2 cellular contexts compared by ENCODE assay signal in the genomic region with DNA sequence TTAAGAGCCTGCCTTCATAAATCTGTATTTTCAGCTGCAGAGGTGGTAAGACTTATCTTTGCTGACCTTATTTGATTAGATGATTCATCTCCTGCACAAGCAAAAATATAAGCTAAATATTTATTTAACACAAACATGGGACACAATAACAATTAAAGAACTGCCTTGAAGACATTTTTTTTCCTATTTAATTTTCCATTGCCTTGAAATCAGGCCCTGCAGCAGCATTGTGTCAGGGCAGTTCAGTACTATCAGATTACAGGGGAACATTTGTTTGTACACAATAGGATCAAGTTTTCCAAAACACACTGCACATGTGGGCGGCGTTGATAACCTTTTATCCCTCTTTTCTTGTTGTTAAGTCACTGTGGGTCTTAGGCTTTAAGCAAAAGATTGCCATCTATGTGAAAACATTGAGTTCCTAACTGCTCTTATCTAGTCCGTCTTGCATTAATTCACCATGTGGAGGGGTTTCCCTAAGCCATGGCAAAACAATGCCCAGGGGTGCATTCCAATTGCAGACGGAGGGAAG.
TF ChIP-seq lines count a peak whose summit lies in the region.

No MANE protein-coding gene starts in this region.

TF ChIP-seq in HEK293, 187 proteins besides CTCF, POLR2A, EP300 and RAD21:
- TF ChIP-seq, protein P1, sequence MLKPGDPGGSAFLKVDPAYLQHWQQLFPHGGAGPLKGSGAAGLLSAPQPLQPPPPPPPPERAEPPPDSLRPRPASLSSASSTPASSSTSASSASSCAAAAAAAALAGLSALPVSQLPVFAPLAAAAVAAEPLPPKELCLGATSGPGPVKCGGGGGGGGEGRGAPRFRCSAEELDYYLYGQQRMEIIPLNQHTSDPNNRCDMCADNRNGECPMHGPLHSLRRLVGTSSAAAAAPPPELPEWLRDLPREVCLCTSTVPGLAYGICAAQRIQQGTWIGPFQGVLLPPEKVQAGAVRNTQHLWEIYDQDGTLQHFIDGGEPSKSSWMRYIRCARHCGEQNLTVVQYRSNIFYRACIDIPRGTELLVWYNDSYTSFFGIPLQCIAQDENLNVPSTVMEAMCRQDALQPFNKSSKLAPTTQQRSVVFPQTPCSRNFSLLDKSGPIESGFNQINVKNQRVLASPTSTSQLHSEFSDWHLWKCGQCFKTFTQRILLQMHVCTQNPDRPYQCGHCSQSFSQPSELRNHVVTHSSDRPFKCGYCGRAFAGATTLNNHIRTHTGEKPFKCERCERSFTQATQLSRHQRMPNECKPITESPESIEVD (tag by site-specific recombination; IDR thresholded peaks at IDR 0.05), result 0 out of 2 replicates have a peak, but pooled peaks have one; percentile 9
- peak; percentile 43; the same call in 1 of the 2 replicates for TF ChIP-seq ZNF548 (tag by site-specific recombination; IDR thresholded peaks at IDR 0.05)
- no peak for TF ChIP-seq OSR2 (tag by site-specific recombination; IDR thresholded peaks at IDR 0.05)
- no peak for TF ChIP-seq ZNF175 (tag by site-specific recombination; IDR thresholded peaks at IDR 0.05)
- 0 out of 2 replicates have a peak, but pooled peaks have one; percentile 21 for TF ChIP-seq ZFHX2 (tag by site-specific recombination; conservative IDR thresholded peaks at IDR 0.05)

TF ChIP-seq in endothelial cell of umbilical vein, 7 proteins besides CTCF, POLR2A, EP300 and RAD21:
- TF ChIP-seq POLR2AphosphoS5 (IDR thresholded peaks at IDR 0.05; ENCODE audit: insufficient read depth, low read depth, low read length) (peak; percentile 35), GATA2 (IDR thresholded peaks at IDR 0.05; ENCODE audit: insufficient read depth, insufficient read length, low read depth, low read length) (peak; percentile 72), FOS (IDR thresholded peaks at IDR 0.05; ENCODE audit: borderline replicate concordance, insufficient read depth, low read length) (peak; percentile 55), MYC (IDR thresholded peaks at IDR 0.05; ENCODE audit: low read depth, low read length) (no peak), JUN (IDR thresholded peaks at IDR 0.05; ENCODE audit: borderline replicate concordance, insufficient read depth, insufficient read length, low read depth) (peak; percentile 14)
- TF ChIP-seq, protein P2, sequence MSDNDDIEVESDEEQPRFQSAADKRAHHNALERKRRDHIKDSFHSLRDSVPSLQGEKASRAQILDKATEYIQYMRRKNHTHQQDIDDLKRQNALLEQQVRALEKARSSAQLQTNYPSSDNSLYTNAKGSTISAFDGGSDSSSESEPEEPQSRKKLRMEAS (IDR thresholded peaks at IDR 0.05; ENCODE audit: insufficient read depth, insufficient read length), result no peak
